Comparison of ENCODE assay signal across 8 cellular contexts in the genomic region with DNA sequence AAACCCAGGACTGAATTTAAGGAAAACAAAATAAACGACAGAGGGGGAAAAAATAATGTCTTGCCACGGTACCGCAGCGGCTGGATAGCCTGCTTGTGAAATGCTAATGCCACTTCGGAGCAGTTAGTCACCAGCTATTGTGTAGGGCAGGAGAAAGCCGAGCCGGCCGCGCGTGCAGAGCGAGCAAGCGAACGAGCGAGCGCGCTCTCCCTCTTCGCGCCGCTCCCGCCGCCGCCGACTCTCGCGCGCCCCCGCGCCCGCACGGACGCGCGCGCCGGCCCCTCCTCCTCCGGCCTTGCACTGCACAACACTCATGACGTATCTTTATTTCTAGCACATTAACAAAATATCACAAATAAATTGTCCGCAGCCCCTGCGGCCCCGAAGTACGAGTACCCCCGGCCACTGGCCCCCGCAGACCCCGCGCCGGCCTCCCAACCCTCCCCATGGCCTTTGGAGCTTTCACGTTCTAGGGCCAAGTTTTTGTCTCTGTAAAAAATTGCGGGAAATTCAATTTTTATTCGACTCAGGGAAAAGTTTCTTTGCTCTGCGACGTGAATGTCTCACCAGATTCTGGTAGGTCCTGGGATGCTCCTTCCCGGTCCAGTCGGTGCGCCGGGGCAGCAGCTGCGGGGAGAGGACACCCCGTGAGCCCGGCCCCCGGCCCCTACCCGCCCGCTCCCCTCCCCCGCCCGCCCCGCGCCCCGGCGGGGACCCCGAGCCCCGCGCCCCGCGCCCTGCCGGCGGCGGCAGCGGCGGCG. TPM values are rescaled to one million over a fixed set of nuclear protein-coding genes. Genes with fewer than 3 reads are reported as not detected.
DNase-seq lines count a peak whose midpoint lies in the region; ATAC-seq and TF ChIP-seq lines count a peak whose summit lies in the region.

No MANE protein-coding gene starts in this region.

- H3K36me3 ChIP-seq in HAP-1 (replicated peaks) (peaks cover 3% of the 10 kb centered on the region; the same call in 1 of the 2 replicates), MG63 (peaks cover 27% of the 10 kb centered on the region)

- peak overlapping the region; percentile 72 for H3K4me3 ChIP-seq in HAP-1
- H3K4me3 ChIP-seq in MG63: peak overlapping the region; percentile 83
- peak overlapping the region; percentile 87 for H3K4me3 ChIP-seq in fibroblast of villous mesenchyme (ENCODE audit: low read depth, low read length)

- H3K27me3 Mint-ChIP-seq in neural crest cell (ENCODE audit: low read depth): peaks cover 5% of the 10 kb centered on the region
- H3K27me3 Mint-ChIP-seq in stimulated activated naive CD8-positive, alpha-beta T cell treated with anti-CD3 and anti-CD28 coated beads, Interleukin-15, amount 100 ng/mL, for 72 hours: peaks cover 8% of the 10 kb centered on the region

- H3K36me3 Mint-ChIP-seq in neural crest cell (ENCODE audit: low read depth): peaks cover 2% of the 10 kb centered on the region

- DNase-seq in G401 (ENCODE audit: low spot score): peak; percentile 86
- DNase-seq in HAP-1 (ENCODE audit: low spot score in 2 of 2): peak; percentile 93
- DNase-seq in MG63: peak; percentile 94
- DNase-seq in SHP77 (lab: John Stamatoyannopoulos, UW): peak; percentile 74 to 86
- peak; percentile 81 for DNase-seq in activated gamma-delta T cell (lab: John Stamatoyannopoulos, UW)
- peak; percentile 93 for DNase-seq in fibroblast of villous mesenchyme (ENCODE audit: low read depth)
- DNase-seq in neural crest cell (ENCODE audit: low read depth, low spot score): peak; percentile 77
- DNase-seq in stimulated activated naive CD8-positive, alpha-beta T cell treated with anti-CD3 and anti-CD28 coated beads, Interleukin-15, amount 100 ng/mL, for 72 hours: peak; percentile 89

- TF ChIP-seq CTCF in fibroblast of villous mesenchyme (IDR thresholded peaks at IDR 0.05; ENCODE audit: insufficient read depth, low read depth, low read length): no peak
- TF ChIP-seq CTCF in neural crest cell (conservative IDR thresholded peaks at IDR 0.05): no peak

- H3K4me1 ChIP-seq in HAP-1: peaks cover 26% of the 10 kb centered on the region

- H3K9me3 ChIP-seq in HAP-1: no peaks in the 10 kb centered on the region
- H3K9me3 ChIP-seq in MG63: no peaks in the 10 kb centered on the region; the same call in 1 of the 2 replicates

- H3K4me1 Mint-ChIP-seq in neural crest cell: peaks cover 53% of the 10 kb centered on the region
- peaks cover 34% of the 10 kb centered on the region for H3K4me1 Mint-ChIP-seq in stimulated activated naive CD8-positive, alpha-beta T cell treated with anti-CD3 and anti-CD28 coated beads, Interleukin-15, amount 100 ng/mL, for 72 hours

- peak; percentile 75 for ATAC-seq in stimulated activated naive CD8-positive, alpha-beta T cell treated with anti-CD3 and anti-CD28 coated beads, Interleukin-15, amount 100 ng/mL, for 72 hours

- in situ Hi-C loops in G401 (cut with HindIII; ENCODE audit: low sequenced_read_pairs): no loop called here
- in situ Hi-C loops in HAP-1 (cut with MboI; ENCODE audit: low sequenced_read_pairs): no loop called here

- peak overlapping the region; percentile 94 for H3K4me3 Mint-ChIP-seq in neural crest cell
- H3K4me3 Mint-ChIP-seq in stimulated activated naive CD8-positive, alpha-beta T cell treated with anti-CD3 and anti-CD28 coated beads, Interleukin-15, amount 100 ng/mL, for 72 hours: peak overlapping the region; percentile 84

- H3K27me3 ChIP-seq in HAP-1 (ENCODE audit: low read depth) (no peaks in the 10 kb centered on the region), MG63 (no peaks in the 10 kb centered on the region)

- no peaks in the 10 kb centered on the region for H3K9me3 Mint-ChIP-seq in neural crest cell
- H3K9me3 Mint-ChIP-seq in stimulated activated naive CD8-positive, alpha-beta T cell treated with anti-CD3 and anti-CD28 coated beads, Interleukin-15, amount 100 ng/mL, for 72 hours: no peaks in the 10 kb centered on the region

- peak overlapping the region; percentile 95 for H3K27ac Mint-ChIP-seq in neural crest cell (ENCODE audit: unreplicated experiment)
- H3K27ac Mint-ChIP-seq in stimulated activated naive CD8-positive, alpha-beta T cell treated with anti-CD3 and anti-CD28 coated beads, Interleukin-15, amount 100 ng/mL, for 72 hours: peak overlapping the region; percentile 87 to 95

RNA-seq across cellular contexts. Expression of a gene that starts 1.0 kb away (rescaled TPM):
- 13.9 and 23.1 TPM in 2 replicates for total RNA-seq in G401 (2014; rRNA removed; shearing (Covaris generic))
- total RNA-seq in MG63 (2014; rRNA removed; shearing (Covaris generic); ENCODE audit: low replicate concordance): 7.6 and 15.4 TPM in 2 replicates
- total RNA-seq in fibroblast of villous mesenchyme: 16.4 and 26.3 TPM in 2 replicates
- total RNA-seq in neural crest cell: 50.0 and 52.3 TPM in 2 replicates

Comparison
In these comparisons a context has a peak if more than half of its experiments do, and no peak if none do; other contexts are left out.
1. Peak in every context shown above with its lines: DNase-seq, ATAC-seq and H3K4me3 ChIP-seq.